In the genomic region with DNA sequence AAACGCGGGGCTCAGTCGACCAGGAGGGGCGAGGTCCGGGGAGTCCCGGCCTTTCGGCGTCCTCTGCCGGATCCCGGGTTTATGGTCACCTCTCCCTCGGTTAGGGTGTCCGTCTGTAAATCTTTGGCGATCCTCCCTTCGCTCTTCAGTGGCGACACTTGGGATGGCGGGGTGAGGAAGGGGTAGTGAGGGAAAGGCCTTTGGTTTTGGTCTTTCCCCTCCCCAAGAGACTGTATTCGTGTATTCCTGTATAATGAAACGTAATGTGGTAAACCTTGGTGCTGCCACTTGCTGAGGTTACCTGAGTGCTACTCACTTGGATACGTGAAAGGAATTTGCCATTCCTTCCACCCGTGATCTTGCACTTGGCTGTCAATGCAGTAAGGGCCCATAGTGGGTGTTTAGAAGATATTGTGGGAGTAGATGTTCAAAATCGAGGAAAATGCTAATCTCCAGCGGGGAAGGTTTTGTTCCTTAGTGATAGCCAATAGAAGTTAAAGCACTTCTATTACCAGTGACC, we compare ENCODE assay signal across 8 cellular contexts. TPM values are rescaled to one million over a fixed set of nuclear protein-coding genes. Genes with fewer than 3 reads are reported as not detected.
DNase-seq lines count a peak whose midpoint lies in the region; ATAC-seq, FAIRE-seq and TF ChIP-seq lines count a peak whose summit lies in the region.

No MANE protein-coding gene starts in this region.

- no peaks in the 10 kb centered on the region for H3K9me3 ChIP-seq in CD8-positive, alpha-beta memory T cell (ENCODE audit: low read length)
- no peaks in the 10 kb centered on the region for H3K9me3 ChIP-seq in HCT116 (ENCODE audit: control insufficient read depth in 1 of 2, insufficient read depth in 1 of 2, low read depth in 1 of 2, low read length in 2 of 2)
- H3K9me3 ChIP-seq in keratinocyte (ENCODE audit: control insufficient read depth, low read depth, low read length), result no peaks in the 10 kb centered on the region

- H3K4me1 Mint-ChIP-seq in CD8-positive, alpha-beta memory T cell, result peaks cover 31 to 57% (median 53%) of the 10 kb centered on the region in 3 donors
- H3K4me1 Mint-ChIP-seq in activated CD8-positive, alpha-beta T cell treated with anti-CD3 and anti-CD28 coated beads for 36 hours (ENCODE audit: low read depth), result peaks cover 33% of the 10 kb centered on the region

- H3K4me1 ChIP-seq in CD8-positive, alpha-beta memory T cell (ENCODE audit: insufficient read depth, low read length), result peaks cover 61% of the 10 kb centered on the region
- H3K4me1 ChIP-seq in HCT116 (ENCODE audit: control insufficient read depth in 1 of 2, insufficient read depth in 2 of 2, low read length in 2 of 2), result peaks cover 6 to 19% of the 10 kb centered on the region in 2 experiments; a peak in 3 of 4 replicates
- H3K4me1 ChIP-seq in keratinocyte (ENCODE audit: control insufficient read depth, extremely low read depth, insufficient read depth, low read length), result peaks cover 20% of the 10 kb centered on the region

- H3K27ac Mint-ChIP-seq in CD8-positive, alpha-beta memory T cell, result peak overlapping the region; percentile 93 to 100 (median 100)
- peak overlapping the region; percentile 99 for H3K27ac Mint-ChIP-seq in activated CD8-positive, alpha-beta T cell treated with anti-CD3 and anti-CD28 coated beads for 36 hours

- no peaks in the 10 kb centered on the region for H3K27me3 Mint-ChIP-seq in CD8-positive, alpha-beta memory T cell
- no peaks in the 10 kb centered on the region for H3K27me3 Mint-ChIP-seq in activated CD8-positive, alpha-beta T cell treated with anti-CD3 and anti-CD28 coated beads for 36 hours

- peak overlapping the region; percentile 100 for H3K4me3 ChIP-seq in CD8-positive, alpha-beta memory T cell (ENCODE audit: low read length)
- H3K4me3 ChIP-seq in HCT116 (replicated peaks in 1 of 2; ENCODE audit: low read depth in 1 of 2, low read length in 2 of 2), result peak overlapping the region; percentile 77 to 95
- H3K4me3 ChIP-seq in keratinocyte (ENCODE audit: control insufficient read depth in 2 of 3, extremely low read depth in 1 of 3, insufficient read depth in 2 of 3, low read depth in 1 of 3, low read length in 3 of 3), result peak overlapping the region; percentile 69 to 95 (median 72)

- no peak for TF ChIP-seq POLR2A in HCT116 (IDR thresholded peaks at IDR 0.05; ENCODE audit: borderline replicate concordance, extremely low read depth, insufficient read depth, insufficient read length)

- peaks cover 3 to 24% (median 10%) of the 10 kb centered on the region in 3 donors for H3K36me3 Mint-ChIP-seq in CD8-positive, alpha-beta memory T cell
- peaks cover 22% of the 10 kb centered on the region for H3K36me3 Mint-ChIP-seq in activated CD8-positive, alpha-beta T cell treated with anti-CD3 and anti-CD28 coated beads for 36 hours (ENCODE audit: low read depth)

- H2AFZ ChIP-seq in HCT116 (ENCODE audit: low read depth, low read length, poor library complexity, severe bottlenecking) (no peak overlapping the region), keratinocyte (ENCODE audit: control insufficient read depth, low read length) (peak overlapping the region; percentile 100)

- DNase-seq in CD8-positive, alpha-beta memory T cell, result no peak
- no peak for DNase-seq in HCT116 (ENCODE audit: low read depth, low spot score)
- DNase-seq in activated CD8-positive, alpha-beta T cell treated with anti-CD3 and anti-CD28 coated beads for 36 hours, result no peak
- DNase-seq in keratinocyte (ENCODE audit: low read depth, low spot score), result no peak
- DNase-seq in superior temporal gyrus (ENCODE audit: extremely low spot score), result peak; percentile 64
- no peak for DNase-seq in NCI-H1092 (lab: John Stamatoyannopoulos, UW)
- no peak for DNase-seq in activated effector memory CD4-positive, alpha-beta T cell treated with Interleukin-2 at 50 U/mL for 16 hours
- no peak for DNase-seq in NCI-H774 (lab: John Stamatoyannopoulos, UW)

- no peak for ATAC-seq in HCT116
- peak; percentile 8 for ATAC-seq in activated CD8-positive, alpha-beta T cell treated with anti-CD3 and anti-CD28 coated beads for 36 hours

- H3K79me2 ChIP-seq in HCT116 (ENCODE audit: insufficient read depth, low read length), result peaks cover 42% of the 10 kb centered on the region
- peaks cover 37% of the 10 kb centered on the region for H3K79me2 ChIP-seq in keratinocyte (ENCODE audit: control insufficient read depth, insufficient read depth, low read length)

- H4K20me1 ChIP-seq in HCT116 (ENCODE audit: insufficient read depth), result no peaks in the 10 kb centered on the region
- no peaks in the 10 kb centered on the region for H4K20me1 ChIP-seq in keratinocyte (ENCODE audit: control insufficient read depth, extremely low read depth, insufficient read depth, low read length)

- CTCF ChIA-PET in CD8-positive, alpha-beta memory T cell (lab: Charles Lee), result no interaction called here
- CTCF ChIA-PET in HCT116 (lab: Charles Lee), result no interaction called here
- CTCF ChIA-PET in activated CD8-positive, alpha-beta T cell treated with anti-CD3 and anti-CD28 coated beads for 36 hours (lab: Charles Lee), result interaction anchor here (1.4 kb wide), 1 partner anchor 259 kb away, joined by 4 read pairs; no protein-coding TSS in a partner anchor

- dilution Hi-C loops in keratinocyte (cut with MboI; ENCODE audit: extremely low pct_ligation_motif_present, low sequenced_read_pairs), result no loop called here

- intact Hi-C loops in HCT116 (cut with micrococcal nuclease), result no loop called here
- intact Hi-C loops in activated CD8-positive, alpha-beta T cell treated with anti-CD3 and anti-CD28 coated beads for 36 hours (cut with micrococcal nuclease), result loop anchor here (5.0 kb wide), 1 partner anchor 264 kb away; no protein-coding TSS in a partner anchor

- no peaks in the 10 kb centered on the region for H3K9me2 ChIP-seq in HCT116 (ENCODE audit: insufficient read depth)

- no peak for TF ChIP-seq CTCF in HCT116 (IDR thresholded peaks at IDR 0.05 in 2 of 3, conservative IDR thresholded peaks at IDR 0.05 in 1 of 3; ENCODE audit: borderline replicate concordance in 1 of 3, insufficient read depth in 1 of 3, low read depth in 2 of 3, low read length in 2 of 3)
- no peak for TF ChIP-seq CTCF in activated CD8-positive, alpha-beta T cell treated with anti-CD3 and anti-CD28 coated beads for 36 hours (IDR thresholded peaks at IDR 0.05)
- no peak for TF ChIP-seq CTCF in keratinocyte (optimal IDR thresholded peaks at IDR 0.05 in 1 of 3, IDR thresholded peaks at IDR 0.05 in 1 of 3, conservative IDR thresholded peaks at IDR 0.05 in 1 of 3; ENCODE audit: extremely low read depth in 1 of 3, insufficient read depth in 2 of 3, low read length in 3 of 3)

- no peak for FAIRE-seq in keratinocyte (lab: Jason Lieb, UNC)

- no peaks in the 10 kb centered on the region for H3K9me3 Mint-ChIP-seq in CD8-positive, alpha-beta memory T cell
- no peaks in the 10 kb centered on the region for H3K9me3 Mint-ChIP-seq in activated CD8-positive, alpha-beta T cell treated with anti-CD3 and anti-CD28 coated beads for 36 hours

- H3K27me3 ChIP-seq in CD8-positive, alpha-beta memory T cell (ENCODE audit: insufficient read depth, low read length, poor library complexity, severe bottlenecking), result no peaks in the 10 kb centered on the region
- H3K27me3 ChIP-seq in HCT116 (ENCODE audit: insufficient read depth, low read length), result no peaks in the 10 kb centered on the region
- no peaks in the 10 kb centered on the region for H3K27me3 ChIP-seq in keratinocyte (ENCODE audit: control insufficient read depth, extremely low read depth, insufficient read depth, low read length)

- no peaks in the 10 kb centered on the region for H3K9me1 ChIP-seq in keratinocyte (ENCODE audit: control insufficient read depth, extremely low read depth, insufficient read depth, low read length)

- H3K9ac ChIP-seq in HCT116 (ENCODE audit: low read length), result peak overlapping the region; percentile 85
- peak overlapping the region; percentile 89 for H3K9ac ChIP-seq in keratinocyte (ENCODE audit: control insufficient read depth, extremely low read depth, insufficient read depth, low read length)

- peak overlapping the region; percentile 94 to 100 (median 99) for H3K4me3 Mint-ChIP-seq in CD8-positive, alpha-beta memory T cell
- H3K4me3 Mint-ChIP-seq in activated CD8-positive, alpha-beta T cell treated with anti-CD3 and anti-CD28 coated beads for 36 hours, result peak overlapping the region; percentile 98

- TSS peak; percentile 93 for BruUV-seq in HCT116 (replicated peaks; lab: Mats Ljungman, UMichigan)

- TF ChIP-seq RAD21 in HCT116 (IDR thresholded peaks at IDR 0.05; ENCODE audit: low read depth), result no peak

- H3K27ac ChIP-seq in CD8-positive, alpha-beta memory T cell (ENCODE audit: low read depth, low read length), result peak overlapping the region; percentile 97
- H3K27ac ChIP-seq in HCT116 (ENCODE audit: low read depth, low read length) (peak overlapping the region; percentile 59), keratinocyte (ENCODE audit: control insufficient read depth, insufficient read depth, low read length) (peak overlapping the region; percentile 88)

- RAD21 ChIA-PET in HCT116 (lab: Charles Lee; ENCODE audit: low non-redundant PET in 1 of 2, low total read pairs in 2 of 2, uncharacterized antibody in 2 of 2, unreplicated experiment in 2 of 2), result no interaction called here

- peak overlapping the region; percentile 87 for H3K4me2 ChIP-seq in HCT116 (ENCODE audit: low read length)
- peak overlapping the region; percentile 99 for H3K4me2 ChIP-seq in keratinocyte (ENCODE audit: control insufficient read depth, extremely low read depth, insufficient read depth, low read depth, low read length)

- H3K36me3 ChIP-seq in CD8-positive, alpha-beta memory T cell (ENCODE audit: insufficient read depth, low read length), result peaks cover 3% of the 10 kb centered on the region
- H3K36me3 ChIP-seq in HCT116 (ENCODE audit: control insufficient read depth in 1 of 2, insufficient read depth in 2 of 2, low read length in 2 of 2), result peaks cover 8 to 14% of the 10 kb centered on the region in 2 experiments; a peak in 3 of 4 replicates
- peaks cover 4 to 5% of the 10 kb centered on the region in 2 experiments for H3K36me3 ChIP-seq in keratinocyte (ENCODE audit: control insufficient read depth in 2 of 2, extremely low read depth in 1 of 2, insufficient read depth in 2 of 2, low read length in 2 of 2)

- POLR2A ChIA-PET in CD8-positive, alpha-beta memory T cell (lab: Charles Lee), result interaction anchor here (0.9 to 1.8 kb wide), 2 partner anchors 82 to 259 kb away, joined by 3 to 6 read pairs; partner anchors contain the start of gene FNBP4
- POLR2A ChIA-PET in HCT116 (lab: Charles Lee), result no interaction called here
- POLR2A ChIA-PET in activated CD8-positive, alpha-beta T cell treated with anti-CD3 and anti-CD28 coated beads for 36 hours (lab: Charles Lee), result interaction anchor here (0.9 to 1.9 kb wide), 4 partner anchors 13 to 108 kb away, joined by 3 to 12 read pairs (median 5); partner anchors contain the start of gene FNBP4

RNA-seq across cellular contexts. Expression of gene NUP160, which starts 0.5 kb away (rescaled TPM):
- total RNA-seq in CD8-positive, alpha-beta memory T cell, result 10 to 100 TPM; 65.1 to 69.9 TPM
- polyA plus RNA-seq in CD8-positive, alpha-beta memory T cell, result 30.0 TPM
- total RNA-seq in HCT116 (2021; ENCODE audit: unreplicated experiment), result 53.8 TPM
- 22.6 and 27.6 TPM in 2 replicates for polyA plus RNA-seq in HCT116 (2012)
- 10 to 100 TPM; 76.4 to 77.0 TPM for total RNA-seq in activated CD8-positive, alpha-beta T cell treated with anti-CD3 and anti-CD28 coated beads for 36 hours
- 16.6 to 26.6 TPM (median 16.6 TPM) in 3 replicates for polyA plus RNA-seq in keratinocyte
- 11.9 TPM for polyA plus RNA-seq in keratinocyte (2011; ENCODE audit: low read depth)
- 6.8 and 12.8 TPM in 2 replicates for polyA plus RNA-seq in keratinocyte (2011; cell fraction: cytosol; rRNA removed)
- polyA plus RNA-seq in keratinocyte (2011; cell fraction: nucleus; rRNA removed), result 23.1 and 27.0 TPM in 2 replicates
- 10.6 and 15.2 TPM in 2 replicates for polyA plus RNA-seq in keratinocyte (2012; ENCODE audit: low replicate concordance)
- 20.0 to 60.0 TPM (median 37.2 TPM) in 3 replicates for polyA minus RNA-seq in keratinocyte
- 14.0 TPM for polyA minus RNA-seq in keratinocyte (2011; cell fraction: cytosol; rRNA and poly(A)+ RNA removed)
- polyA minus RNA-seq in keratinocyte (2011; cell fraction: nucleus; rRNA and poly(A)+ RNA removed), result 26.1 and 48.9 TPM in 2 replicates
